Comparison of ENCODE assay signal across 21 cellular contexts in genomic region chr2:239965318-239965717, GRCh38.
"Had no signal": no experiment of that assay in that cellular context is flagged by ENCODE, and none has a peak within 500 bp of the region (broad histone marks: within the 10 kb centered on the region; RNA-seq: fewer than 3 reads in every experiment).

No MANE protein-coding gene starts in this region.

- H3K4me3 ChIP-seq: adrenal gland, lower lobe of right lung, tibial artery had no signal

- DNase-seq: activated CD4-positive, alpha-beta memory T cell treated with anti-CD3 and anti-CD28 coated beads for 36 hours; activated CD4-positive, alpha-beta T cell treated with anti-CD3 and anti-CD28 coated beads for 48 hours; activated gamma-delta T cell treated with Interleukin-2 at 50 U/mL for 16 hours; central memory CD4-positive, alpha-beta T cell; effector memory CD4-positive, alpha-beta T cell; kidney; lower lobe of right lung; naive thymus-derived CD4-positive, alpha-beta T cell; retina; stimulated activated CD4-positive, alpha-beta T cell treated with anti-CD3 and anti-CD28 coated beads, Interleukin-4, amount 100 ng/mL, for 24 hours; stimulated activated naive CD8-positive, alpha-beta T cell treated with anti-CD3 and anti-CD28 coated beads, Interleukin-15, Interleukin-2, amounts not matched to agents 100 U/mL and 50 U/mL, for 24 hours; substantia nigra; T-helper 1 cell; T-helper 9 cell; tibial artery had no signal

- H3K4me1 ChIP-seq: adrenal gland, lower lobe of right lung had no signal

- H3K27ac Mint-ChIP-seq: activated CD4-positive, alpha-beta memory T cell treated with anti-CD3 and anti-CD28 coated beads for 36 hours; activated naive CD4-positive, alpha-beta T cell treated with anti-CD3 and anti-CD28 coated beads, Interleukin-2, amount 50 U/mL, for 24 hours; activated T-helper 1 cell treated with anti-CD3 and anti-CD28 coated beads, Interleukin-12 subunit alpha, Interleukin-12 subunit beta, Interleukin-2, Interleukin-4 antibody, amounts not matched to agents 30 ng/mL and 10 ng/mL and 1 ng/mL, durations not matched to agents 14 hours and 24 hours and 36 hours; naive thymus-derived CD4-positive, alpha-beta T cell; progenitor cell of endocrine pancreas had no signal

- ATAC-seq: left lobe of liver; lower lobe of right lung; naive thymus-derived CD4-positive, alpha-beta T cell; stimulated activated naive CD8-positive, alpha-beta T cell treated with anti-CD3 and anti-CD28 coated beads, Interleukin-15, Interleukin-2, amounts not matched to agents 100 U/mL and 50 U/mL, for 24 hours had no signal

- H3K27me3 Mint-ChIP-seq: activated CD4-positive, alpha-beta memory T cell treated with anti-CD3 and anti-CD28 coated beads for 36 hours; activated naive CD4-positive, alpha-beta T cell treated with anti-CD3 and anti-CD28 coated beads, Interleukin-2, amount 50 U/mL, for 24 hours; naive thymus-derived CD4-positive, alpha-beta T cell; progenitor cell of endocrine pancreas had no signal

- H3K27me3 ChIP-seq: adrenal gland, tibial artery had no signal

- H3K4me3 Mint-ChIP-seq: activated CD4-positive, alpha-beta memory T cell treated with anti-CD3 and anti-CD28 coated beads for 36 hours; activated naive CD4-positive, alpha-beta T cell treated with anti-CD3 and anti-CD28 coated beads, Interleukin-2, amount 50 U/mL, for 24 hours; activated T-helper 1 cell treated with anti-CD3 and anti-CD28 coated beads, Interleukin-12 subunit alpha, Interleukin-12 subunit beta, Interleukin-2, Interleukin-4 antibody, amounts not matched to agents 30 ng/mL and 10 ng/mL and 1 ng/mL, durations not matched to agents 14 hours and 24 hours and 36 hours; naive thymus-derived CD4-positive, alpha-beta T cell; neural crest cell had no signal

- H3K4me1 Mint-ChIP-seq: activated naive CD4-positive, alpha-beta T cell treated with anti-CD3 and anti-CD28 coated beads, Interleukin-2, amount 50 U/mL, for 24 hours; neural crest cell had no signal

- H3K27ac ChIP-seq: lower lobe of right lung, tibial artery had no signal
